In the genomic region with DNA sequence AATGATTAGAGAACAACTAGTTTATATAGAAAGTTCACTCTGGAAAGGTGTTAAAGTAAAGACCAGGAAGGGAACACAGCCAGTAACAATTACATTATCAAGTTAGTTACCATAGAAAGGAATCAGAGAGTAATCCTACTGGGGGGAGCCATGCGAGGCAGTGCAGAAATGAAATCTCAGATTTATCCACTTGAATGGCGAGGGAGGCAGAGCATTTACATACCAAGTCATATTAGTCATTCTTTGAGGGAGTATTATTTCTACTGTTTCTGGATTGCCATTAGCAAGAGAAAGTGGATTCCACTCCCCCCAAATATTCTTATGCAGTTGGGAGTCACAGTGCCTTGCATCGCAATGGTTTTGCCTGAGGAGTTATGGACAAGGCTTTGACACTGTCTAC, we compare ENCODE assay signal across 23 cellular contexts.
DNase-seq lines count a peak whose midpoint lies in the region; ATAC-seq and TF ChIP-seq lines count a peak whose summit lies in the region.
"Had no signal": no experiment of that assay in that cellular context is flagged by ENCODE, and none has a peak within 500 bp of the region (broad histone marks: within the 10 kb centered on the region; RNA-seq: fewer than 3 reads in every experiment).

No MANE protein-coding gene starts in this region.

- no peak overlapping the region for H3K27ac ChIP-seq in A673 (ENCODE audit: low read depth, low read length, poor library complexity, severe bottlenecking)
- H3K27ac ChIP-seq: HL-60, KMS-11 had no signal

- CTCF ChIA-PET in A673 (lab: Charles Lee): no interaction called here

- H3K36me3 ChIP-seq in A673 (ENCODE audit: insufficient read depth, low read length, poor library complexity, severe bottlenecking): no peaks in the 10 kb centered on the region
- H3K36me3 ChIP-seq: BE2C, HAP-1, MG63 had no signal

- POLR2A ChIA-PET in A673 (lab: Charles Lee; ENCODE audit: low non-redundant PET): no interaction called here

- no peaks in the 10 kb centered on the region for H3K27me3 ChIP-seq in A673 (replicated peaks; ENCODE audit: insufficient read depth, low read depth, low read length, poor library complexity)
- H3K27me3 ChIP-seq: BE2C, MG63 had no signal

- intact Hi-C loops in A673 (cut with micrococcal nuclease; ENCODE audit: unreplicated experiment): no loop called here

- ATAC-seq in GM21576 (IDR thresholded peaks at IDR 0.05; ENCODE audit: unreplicated experiment) (no peak), HG03196 (IDR thresholded peaks at IDR 0.05; ENCODE audit: unreplicated experiment) (no peak)
- ATAC-seq: Panc1 had no signal

- BruUV-seq in A673 (replicated peaks; lab: Mats Ljungman, UMichigan): no TSS peak

- H3K4me1 ChIP-seq in A673 (ENCODE audit: insufficient read depth, low read length, poor library complexity, severe bottlenecking): no peaks in the 10 kb centered on the region
- H3K4me1 ChIP-seq: HAP-1 had no signal

- H3K9me3 ChIP-seq in A673 (ENCODE audit: low read depth, low read length, poor library complexity, severe bottlenecking): no peaks in the 10 kb centered on the region
- H3K9me3 ChIP-seq: BE2C, HAP-1, MG63 had no signal

- TF ChIP-seq CTCF in epithelial cell of esophagus (IDR thresholded peaks at IDR 0.05; ENCODE audit: insufficient read depth, low read depth, low read length, missing control alignments) (no peak), A673 (conservative IDR thresholded peaks at IDR 0.05; ENCODE audit: low read depth, low read length) (no peak)

- DNase-seq in ELR (ENCODE audit: low read depth) (peak; percentile 29), RPMI7951 (ENCODE audit: low read depth) (peak; percentile 67), epithelial cell of esophagus (ENCODE audit: low read depth) (peak; percentile 4), kidney tubule cell (ENCODE audit: low spot score) (peak; percentile 47), AG08395 (ENCODE audit: low spot score) (no peak), A673 (ENCODE audit: low spot score) (no peak)
- DNase-seq: ACHN; BE2C; CD4-positive, alpha-beta memory T cell; DMS79 treated with DMSO at 0.1 percent for 48 hours; MG63; NCI-H1105; NCI-H187 treated with DMSO at 0.1 percent for 48 hours; NCI-H2171; NCI-H510A; NCI-H82; SHP77 had no signal

- no peak overlapping the region for H3K4me3 ChIP-seq in epithelial cell of esophagus (ENCODE audit: low read length)
- H3K4me3 ChIP-seq in A673 (ENCODE audit: low read depth, low read length, poor library complexity, severe bottlenecking): no peak overlapping the region
- H3K4me3 ChIP-seq: HAP-1, MG63 had no signal

Comparison
In these comparisons a context has a peak if more than half of its experiments do, and no peak if none do; other contexts are left out.
1. DNase-seq: peak in ELR (single experiment), RPMI7951 (single experiment), epithelial cell of esophagus (single experiment) and kidney tubule cell (single experiment); none in AG08395 (single experiment) and A673 (single experiment).